16 cellular contexts compared by ENCODE assay signal in the genomic region with DNA sequence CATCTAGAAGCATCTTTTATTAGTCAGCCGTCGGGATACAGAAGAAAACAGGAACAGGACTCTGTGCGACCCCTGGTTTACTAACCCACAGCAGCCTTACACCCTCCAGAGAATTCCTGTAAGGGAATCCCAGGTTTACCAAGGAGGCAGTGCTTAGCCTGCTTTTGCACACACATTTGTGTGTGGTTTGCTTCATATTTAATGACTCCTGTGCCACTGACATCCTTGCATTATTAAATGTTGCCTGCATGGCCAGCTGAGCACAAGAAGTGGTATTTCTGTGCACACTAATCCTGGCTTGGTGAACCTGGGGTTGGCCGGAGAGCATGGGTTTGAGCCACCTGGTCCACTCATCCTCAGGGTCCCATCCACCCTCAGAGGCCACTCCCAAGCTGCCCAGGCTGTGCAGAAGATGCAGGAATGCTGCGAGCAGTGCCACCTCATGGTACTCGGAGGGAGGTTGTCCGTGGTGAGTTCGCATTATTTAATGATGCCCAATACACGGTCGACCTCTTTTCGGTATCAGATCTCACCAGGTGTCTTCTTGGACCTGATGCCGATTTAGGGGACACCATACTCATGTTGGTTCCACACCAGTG.
DNase-seq lines count a peak whose midpoint lies in the region; ATAC-seq, FAIRE-seq and TF ChIP-seq lines count a peak whose summit lies in the region.
"Had no signal": no experiment of that assay in that cellular context is flagged by ENCODE, and none has a peak within 500 bp of the region (broad histone marks: within the 10 kb centered on the region; RNA-seq: fewer than 3 reads in every experiment).

No MANE protein-coding gene starts in this region.

- no peak overlapping the region; the same call in 1 of the 2 replicates for H3K18ac ChIP-seq in IMR-90 (ENCODE audit: low read depth, low read length)

- H3K79me1 ChIP-seq in IMR-90 (ENCODE audit: low read depth in 1 of 2, low read length in 2 of 2), result peaks cover 6 to 47% of the 10 kb centered on the region in 2 experiments; a peak in 3 of 4 replicates

- FAIRE-seq in astrocyte (lab: Jason Lieb, UNC), result no peak
- FAIRE-seq: G401.6, GM12891, H54 had no signal

- no peak for DNase-seq in DND-41
- peak; percentile 61 for DNase-seq in IMR-90
- DNase-seq in astrocyte (ENCODE audit: low read depth), result no peak
- peak; percentile 66 for DNase-seq in posterior vena cava (ENCODE audit: low spot score)
- DNase-seq in lower lobe of right lung, result no peak
- no peak for DNase-seq in colonic mucosa
- DNase-seq in putamen (ENCODE audit: low spot score), result no peak
- DNase-seq: C1 segment of cervical spinal cord; CD4-positive, alpha-beta memory T cell; DMS79; EL had no signal

- H3K9ac ChIP-seq in DND-41 (ENCODE audit: low read depth, low read length) (no peak overlapping the region), IMR-90 (ENCODE audit: low read depth, low read length) (no peak overlapping the region), astrocyte (ENCODE audit: low read length) (no peak overlapping the region), colonic mucosa (ENCODE audit: low read depth in 2 of 2, low read length in 2 of 2) (no peak overlapping the region)

- no peak overlapping the region for H3K4me3 Mint-ChIP-seq in astrocyte (ENCODE audit: unreplicated experiment)
- H3K4me3 Mint-ChIP-seq: B cell; CD4-positive, alpha-beta memory T cell had no signal

- peak overlapping the region; percentile 46; the same call in 1 of the 2 replicates for H3K14ac ChIP-seq in IMR-90 (replicated peaks; ENCODE audit: low read depth, low read length)

- no peak overlapping the region for H2AK9ac ChIP-seq in IMR-90 (replicated peaks; ENCODE audit: low read depth, low read length, poor library complexity)

- H3K4me1 ChIP-seq in DND-41 (ENCODE audit: insufficient read depth, low read length), result peaks cover 8% of the 10 kb centered on the region
- H3K4me1 ChIP-seq in IMR-90 (ENCODE audit: control insufficient read depth, insufficient read depth, low read length), result peaks cover 11% of the 10 kb centered on the region; the same call in 1 of the 2 replicates
- peaks cover 35% of the 10 kb centered on the region for H3K4me1 ChIP-seq in astrocyte (ENCODE audit: insufficient read depth, low read length)
- no peaks in the 10 kb centered on the region for H3K4me1 ChIP-seq in lower lobe of right lung
- no peaks in the 10 kb centered on the region for H3K4me1 ChIP-seq in colonic mucosa

- H3K4me1 Mint-ChIP-seq in astrocyte (ENCODE audit: low read depth, unreplicated experiment), result peaks cover 9% of the 10 kb centered on the region
- H3K4me1 Mint-ChIP-seq: B cell; CD4-positive, alpha-beta memory T cell had no signal

- H4K5ac ChIP-seq in IMR-90 (ENCODE audit: low read depth, low read length), result no peak overlapping the region

- H3K23ac ChIP-seq in IMR-90 (ENCODE audit: low read depth, low read length), result no peak overlapping the region

- peaks cover 66% of the 10 kb centered on the region for H3K36me3 Mint-ChIP-seq in astrocyte (ENCODE audit: low read depth, unreplicated experiment)
- H3K36me3 Mint-ChIP-seq: CD4-positive, alpha-beta memory T cell had no signal

- peak overlapping the region; percentile 62 for H2BK5ac ChIP-seq in IMR-90 (ENCODE audit: low read depth, low read length, poor library complexity, severe bottlenecking)

- peaks cover 15% of the 10 kb centered on the region for H3K9me3 Mint-ChIP-seq in astrocyte (ENCODE audit: unreplicated experiment)

- H3K36me3 ChIP-seq in DND-41 (ENCODE audit: insufficient read depth, low read length) (no peaks in the 10 kb centered on the region), IMR-90 (ENCODE audit: control insufficient read depth, insufficient read depth, low read length) (peaks cover 76% of the 10 kb centered on the region), astrocyte (ENCODE audit: insufficient read depth, low read length) (peaks cover 51% of the 10 kb centered on the region), lower lobe of right lung (no peaks in the 10 kb centered on the region), colonic mucosa (no peaks in the 10 kb centered on the region)

- H2BK15ac ChIP-seq in IMR-90 (ENCODE audit: low read depth, low read length), result no peak overlapping the region

- H3K79me2 ChIP-seq in DND-41 (ENCODE audit: insufficient read depth, low read length) (no peaks in the 10 kb centered on the region), astrocyte (ENCODE audit: insufficient read depth, low read length) (peaks cover 6% of the 10 kb centered on the region)

- no peak overlapping the region for H3K27ac Mint-ChIP-seq in astrocyte (ENCODE audit: unreplicated experiment)
- H3K27ac Mint-ChIP-seq: B cell; CD4-positive, alpha-beta memory T cell had no signal

- H3K27me3 ChIP-seq in DND-41 (ENCODE audit: insufficient read depth, low read length, poor library complexity) (no peaks in the 10 kb centered on the region), IMR-90 (ENCODE audit: control insufficient read depth, insufficient read depth, low read length) (no peaks in the 10 kb centered on the region), astrocyte (ENCODE audit: insufficient read depth, low read length) (no peaks in the 10 kb centered on the region), lower lobe of right lung (ENCODE audit: low read depth) (peaks cover 3% of the 10 kb centered on the region), colonic mucosa (no peaks in the 10 kb centered on the region)

- H2BK120ac ChIP-seq in IMR-90 (ENCODE audit: low read depth, low read length), result no peak overlapping the region

- H3K56ac ChIP-seq in IMR-90 (ENCODE audit: extremely low read depth, insufficient read depth, low read length), result no peak overlapping the region

- dilution Hi-C loops in IMR-90 (cut with HindIII; ENCODE audit: low sequenced_read_pairs, unreplicated experiment), result no loop called here

- ATAC-seq in DND-41 (ENCODE audit: insufficient read depth, low read depth) (no peak), IMR-90 (ENCODE audit: low read depth) (0 out of 2 replicates have a peak, but pooled peaks have one; percentile 3), HG03280 (IDR thresholded peaks at IDR 0.05; ENCODE audit: unreplicated experiment) (no peak), lower lobe of right lung (no peak)

- no peak overlapping the region for H2AFZ ChIP-seq in DND-41 (ENCODE audit: low read depth, low read length)
- H2AFZ ChIP-seq in IMR-90 (replicated peaks; ENCODE audit: low read length, poor library complexity), result peak overlapping the region; percentile 28
- H2AFZ ChIP-seq in astrocyte (ENCODE audit: low read depth, low read length), result no peak overlapping the region

- TF ChIP-seq CTCF in DND-41 (IDR thresholded peaks at IDR 0.05; ENCODE audit: borderline replicate concordance, extremely low read depth, low read length, poor library complexity, severe bottlenecking), result peak; percentile 8
- no peak for TF ChIP-seq CTCF in IMR-90 (conservative IDR thresholded peaks at IDR 0.05; ENCODE audit: low read depth, low read length)
- no peak for TF ChIP-seq CTCF in astrocyte (IDR thresholded peaks at IDR 0.05; ENCODE audit: insufficient read depth, low read depth, low read length)
- no peak for TF ChIP-seq CTCF in lower lobe of right lung (IDR thresholded peaks at IDR 0.05)
- no peak for TF ChIP-seq CTCF in colonic mucosa (IDR thresholded peaks at IDR 0.05)

- CTCF ChIA-PET in IMR-90 (lab: Yijun Ruan, JAX), result no interaction called here

- no peak overlapping the region for H4K8ac ChIP-seq in IMR-90 (ENCODE audit: low read depth in 2 of 2, low read length in 2 of 2)

- no peak overlapping the region; the same call in 1 of the 2 replicates for H3K27ac ChIP-seq in DND-41 (ENCODE audit: low read length)
- H3K27ac ChIP-seq in IMR-90 (ENCODE audit: insufficient read depth, low read length), result no peak overlapping the region
- peak overlapping the region; percentile 6 for H3K27ac ChIP-seq in astrocyte (ENCODE audit: low read depth, low read length)
- no peak overlapping the region for H3K27ac ChIP-seq in lower lobe of right lung
- H3K27ac ChIP-seq in colonic mucosa, result no peak overlapping the region

- H3K27me3 Mint-ChIP-seq in astrocyte (ENCODE audit: low read depth, unreplicated experiment), result peaks cover 2% of the 10 kb centered on the region

- peak overlapping the region; percentile 42; the same call in 1 of the 2 replicates for H2AK5ac ChIP-seq in IMR-90 (ENCODE audit: low read depth, low read length)

- no peak for TF ChIP-seq RAD21 in IMR-90 (IDR thresholded peaks at IDR 0.05; ENCODE audit: low read length)

- peak overlapping the region; percentile 9; the same call in 1 of the 2 replicates for H2BK20ac ChIP-seq in IMR-90 (ENCODE audit: low read depth, low read length)

- POLR2A ChIA-PET in IMR-90 (lab: Charles Lee; ENCODE audit: unreplicated experiment), result no interaction called here

- H3K4me2 ChIP-seq in DND-41 (ENCODE audit: insufficient read depth, low read length) (0 out of 2 replicates have a peak overlapping the region, but pooled peaks have one; percentile 16), IMR-90 (ENCODE audit: low read depth, low read length) (no peak overlapping the region), astrocyte (ENCODE audit: low read length) (peak overlapping the region; percentile 8)

- peaks cover 10% of the 10 kb centered on the region for H3K9me3 ChIP-seq in DND-41 (ENCODE audit: insufficient read depth, low read length, severe bottlenecking)
- H3K9me3 ChIP-seq in IMR-90 (ENCODE audit: control insufficient read depth, insufficient read depth, low read length), result no peaks in the 10 kb centered on the region
- no peaks in the 10 kb centered on the region for H3K9me3 ChIP-seq in astrocyte (ENCODE audit: insufficient read depth, low read depth, low read length)
- no peaks in the 10 kb centered on the region for H3K9me3 ChIP-seq in lower lobe of right lung
- no peaks in the 10 kb centered on the region for H3K9me3 ChIP-seq in colonic mucosa

- H3K4ac ChIP-seq in IMR-90 (ENCODE audit: low read depth, low read length), result no peak overlapping the region

- WGBS in IMR-90 (ENCODE audit: extremely low coverage in 2 of 2, insufficient read length in 1 of 2), 2 experiments, result 92% methylated on average over 6 of the region's 12 CpGs; no CpG with 5 or more reads in 1 of the 2 experiments

- intact Hi-C loops in IMR-90 (cut with micrococcal nuclease), result no loop called here
- intact Hi-C loops in posterior vena cava (cut with DNase I), result no loop called here
- intact Hi-C loops in lower lobe of right lung (cut with DNase I), result no loop called here
- intact Hi-C loops in colonic mucosa (cut with DNase I), result no loop called here

- no peak for TF ChIP-seq POLR2A in IMR-90 (IDR thresholded peaks at IDR 0.05; ENCODE audit: low read depth, low read length)

- H4K20me1 ChIP-seq in DND-41 (ENCODE audit: insufficient read depth, low read length) (no peaks in the 10 kb centered on the region), IMR-90 (ENCODE audit: insufficient read depth, low read length) (peaks cover 18% of the 10 kb centered on the region), astrocyte (ENCODE audit: insufficient read depth, low read length) (peaks cover 80% of the 10 kb centered on the region)

- no peak overlapping the region for H3K4me3 ChIP-seq in DND-41 (ENCODE audit: low read depth in 1 of 2, low read length in 2 of 2)
- H3K4me3 ChIP-seq in IMR-90 (ENCODE audit: insufficient read depth, low read depth, low read length), result no peak overlapping the region
- H3K4me3 ChIP-seq in astrocyte (ENCODE audit: insufficient read depth, low read depth, low read length), result no peak overlapping the region
- no peak overlapping the region for H3K4me3 ChIP-seq in lower lobe of right lung
- H3K4me3 ChIP-seq in colonic mucosa, result no peak overlapping the region

- peak overlapping the region; percentile 18; the same call in 1 of the 2 replicates for H4K91ac ChIP-seq in IMR-90 (ENCODE audit: insufficient read depth, low read depth, low read length)

- peaks cover 22% of the 10 kb centered on the region for H3K9me1 ChIP-seq in IMR-90 (ENCODE audit: insufficient read depth, low read length)

- no TSS peak for BruUV-seq in IMR-90 (replicated peaks; lab: Mats Ljungman, UMichigan)

- in situ Hi-C loops in IMR-90 (cut with MboI; ENCODE audit: low sequenced_read_pairs), result no loop called here

Comparison
In these comparisons a context has a peak if more than half of its experiments do, and no peak if none do; other contexts are left out.
1. DNase-seq: peak in IMR-90 (single experiment) and posterior vena cava (single experiment); none in DND-41 (single experiment), astrocyte (single experiment), lower lobe of right lung (single experiment), colonic mucosa (single experiment) and putamen (single experiment).